ENCODE assay signal across 15 cellular contexts in genomic region chr3:11001020-11001657, GRCh38. TPM values are rescaled to one million over a fixed set of nuclear protein-coding genes. Genes with fewer than 3 reads are reported as not detected.
DNase-seq lines count a peak whose midpoint lies in the region; ATAC-seq and TF ChIP-seq lines count a peak whose summit lies in the region.
"Had no signal": no experiment of that assay in that cellular context is flagged by ENCODE, and none has a peak within 500 bp of the region (broad histone marks: within the 10 kb centered on the region; RNA-seq: fewer than 3 reads in every experiment).

No MANE protein-coding gene starts in this region.

- H3K27ac ChIP-seq in angular gyrus (ENCODE audit: low read depth, low read length) (peak overlapping the region; percentile 81), layer of hippocampus (ENCODE audit: low read depth, low read length) (peak overlapping the region; percentile 84)
- H3K27ac ChIP-seq: cardiac muscle cell, WERI-Rb-1 had no signal

- no peak for ATAC-seq in HG02678 (IDR thresholded peaks at IDR 0.05; ENCODE audit: unreplicated experiment)

- H3K27me3 Mint-ChIP-seq in endothelial cell (ENCODE audit: unreplicated experiment) = peaks cover 10% of the 10 kb centered on the region

- H3K27me3 ChIP-seq in layer of hippocampus (ENCODE audit: control insufficient read depth, insufficient read depth, low read length) = no peaks in the 10 kb centered on the region

- H3K4me3 Mint-ChIP-seq in endothelial cell (ENCODE audit: unreplicated experiment) = no peak overlapping the region
- H3K4me3 Mint-ChIP-seq: nephron had no signal

- H3K9me3 Mint-ChIP-seq in endothelial cell (ENCODE audit: unreplicated experiment) = no peaks in the 10 kb centered on the region
- H3K9me3 Mint-ChIP-seq: nephron had no signal

- DNase-seq in NCI-H1417 (lab: John Stamatoyannopoulos, UW) = peak in 2 of 3 experiments; percentile 3 to 38
- no peak for DNase-seq in NCI-H1417 treated with DMSO at 0.1 percent for 48 hours (lab: John Stamatoyannopoulos, UW)
- DNase-seq in retina = peak; percentile 61
- DNase-seq in AML-193 (lab: John Stamatoyannopoulos, UW) = no peak
- DNase-seq in endothelial cell (ENCODE audit: low spot score) = no peak
- DNase-seq: activated gamma-delta T cell treated with Interleukin-2 at 50 U/mL for 16 hours, NCI-H2171 treated with DMSO at 0.1 percent for 48 hours, WERI-Rb-1 had no signal

- no peaks in the 10 kb centered on the region for H3K36me3 Mint-ChIP-seq in endothelial cell (ENCODE audit: low read depth, unreplicated experiment)

- TF ChIP-seq CTCF in endothelial cell (IDR thresholded peaks at IDR 0.05; ENCODE audit: unreplicated experiment) = no peak

- H3K27ac Mint-ChIP-seq in endothelial cell (ENCODE audit: unreplicated experiment) = no peak overlapping the region
- H3K27ac Mint-ChIP-seq: nephron had no signal

- H3K4me1 Mint-ChIP-seq in endothelial cell (ENCODE audit: unreplicated experiment) = peaks cover 17% of the 10 kb centered on the region

RNA-seq across cellular contexts. Expression of gene SLC6A1, which starts 8.6 kb away (rescaled TPM):
- 7.5 TPM for total RNA-seq in endothelial cell (ENCODE audit: unreplicated experiment)
- total RNA-seq: A172, cardiac muscle cell, glomerular endothelial cell had no signal

Comparison
In these comparisons a context has a peak if more than half of its experiments do, and no peak if none do; other contexts are left out.
1. DNase-seq: peak in NCI-H1417 (2 of 3) and retina (single experiment); none in NCI-H1417 treated with DMSO at 0.1 percent for 48 hours (single experiment), AML-193 (0 of 2) and endothelial cell (single experiment).